Comparison of ENCODE assay signal across 1 cellular context in the genomic region with DNA sequence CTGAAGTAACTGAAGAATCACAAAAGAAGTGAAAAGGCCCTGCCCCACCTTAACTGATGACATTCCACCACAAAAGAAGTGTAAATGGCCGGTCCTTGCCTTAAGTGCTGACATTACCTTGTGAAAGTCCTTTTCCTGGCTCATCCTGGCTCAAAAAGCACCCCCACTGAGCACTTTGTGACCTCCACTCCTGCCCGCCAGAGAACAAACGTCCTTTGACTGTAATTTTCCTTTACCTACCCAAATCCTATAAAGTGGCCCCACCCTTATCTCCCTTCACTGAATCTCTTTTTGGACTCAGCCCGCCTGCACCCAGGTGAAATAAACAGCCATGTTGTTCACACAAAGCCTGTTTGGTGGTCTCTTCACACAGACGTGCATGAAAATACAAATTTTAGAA.
A peak's percentile ranks its signal among the peaks of the same experiment; 100 is the strongest.
TF ChIP-seq lines count a peak whose summit lies in the region.

No MANE protein-coding gene starts in this region.

TF ChIP-seq in H1, 55 proteins besides CTCF, POLR2A, EP300 and RAD21:
- TF ChIP-seq NANOG (IDR thresholded peaks at IDR 0.05; ENCODE audit: insufficient read depth, low read depth, low read length, poor library complexity, severe bottlenecking), result peak; percentile 32
